Comparison of ENCODE assay signal across 8 cellular contexts in the genomic region with DNA sequence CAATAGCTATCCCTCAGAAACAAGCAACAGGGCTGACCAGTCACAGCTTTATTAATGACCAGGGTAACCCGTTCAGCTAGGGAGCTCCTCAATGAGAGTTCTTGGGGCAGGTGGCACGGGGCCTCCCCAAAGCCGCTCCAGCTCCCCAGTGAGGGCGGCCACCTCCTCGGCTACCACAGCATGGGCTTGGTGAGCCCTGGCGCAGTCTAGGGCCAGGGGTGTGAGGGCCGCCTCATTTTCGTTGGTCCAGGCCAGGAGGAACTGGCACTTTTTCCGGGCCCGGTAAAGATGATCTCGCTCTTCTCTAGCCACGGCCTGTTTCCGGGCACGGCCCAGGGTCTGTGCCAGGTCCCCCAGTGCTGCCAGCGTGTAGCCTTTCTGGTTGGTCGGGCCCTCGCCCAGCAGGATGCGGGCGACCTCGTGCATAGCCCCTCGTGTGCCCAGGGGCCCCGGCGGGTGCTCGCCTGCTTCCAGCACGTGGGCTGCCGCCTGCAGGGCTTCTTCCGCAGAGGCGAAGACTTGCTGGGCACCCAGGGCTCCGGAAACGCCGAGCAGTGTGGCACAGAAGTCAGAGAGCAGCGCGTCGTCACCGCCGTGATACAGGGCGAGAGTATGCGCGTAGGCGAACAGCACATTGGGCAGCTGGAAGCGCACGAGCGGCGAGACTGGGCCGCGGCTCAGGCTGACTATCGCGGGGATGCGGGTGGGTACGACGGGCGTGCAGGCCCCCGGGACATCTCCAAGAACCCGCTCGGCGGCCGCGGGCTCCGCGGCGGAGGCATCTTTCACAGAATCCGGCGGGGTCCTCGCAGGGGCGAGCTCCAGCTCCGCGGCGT. TPM values are rescaled to one million over a fixed set of nuclear protein-coding genes. Genes with fewer than 3 reads are reported as not detected.
DNase-seq lines count a peak whose midpoint lies in the region; ATAC-seq, FAIRE-seq and TF ChIP-seq lines count a peak whose summit lies in the region.

No MANE protein-coding gene starts in this region.

- no peak for TF ChIP-seq CTCF in glutamatergic neuron (IDR thresholded peaks at IDR 0.05; ENCODE audit: partially characterized antibody, unreplicated experiment)

- peak overlapping the region; percentile 68 for H3K9ac ChIP-seq in rectal smooth muscle tissue (ENCODE audit: low read length)

- H3K4me1 Mint-ChIP-seq in glutamatergic neuron (ENCODE audit: low read depth, unreplicated experiment), result peaks cover 12% of the 10 kb centered on the region

- peaks cover 25% of the 10 kb centered on the region for H3K27me3 Mint-ChIP-seq in glutamatergic neuron (ENCODE audit: unreplicated experiment)

- ATAC-seq in GM19324 (IDR thresholded peaks at IDR 0.05; ENCODE audit: low FRiP score, unreplicated experiment), result peak; percentile 3
- ATAC-seq in GM19455 (IDR thresholded peaks at IDR 0.05; ENCODE audit: unreplicated experiment), result no peak

- peak overlapping the region; percentile 82 for H3K27ac Mint-ChIP-seq in glutamatergic neuron (ENCODE audit: unreplicated experiment)

- H3K27ac ChIP-seq in rectal smooth muscle tissue (ENCODE audit: low read depth, low read length), result peak overlapping the region; percentile 84

- peaks cover 10% of the 10 kb centered on the region for H3K36me3 ChIP-seq in rectal smooth muscle tissue (ENCODE audit: control insufficient read depth, insufficient read depth, low read length)

- peak overlapping the region; percentile 91 for H3K4me3 ChIP-seq in rectal smooth muscle tissue (ENCODE audit: low read length)

- TF ChIP-seq POLR2A in GM12892 (IDR thresholded peaks at IDR 0.05; ENCODE audit: low read depth, low read length), result no peak

- H3K27me3 ChIP-seq in rectal smooth muscle tissue (ENCODE audit: control insufficient read depth, insufficient read depth, low read length), result no peaks in the 10 kb centered on the region

- FAIRE-seq in GM12892 (lab: Jason Lieb, UNC), result no peak

- H3K4me3 Mint-ChIP-seq in glutamatergic neuron (ENCODE audit: unreplicated experiment), result peak overlapping the region; percentile 88

- H3K4me1 ChIP-seq in rectal smooth muscle tissue (ENCODE audit: control insufficient read depth, insufficient read depth, low read length), result peaks cover 19% of the 10 kb centered on the region

- peaks cover 24% of the 10 kb centered on the region for H3K9me3 Mint-ChIP-seq in glutamatergic neuron (ENCODE audit: unreplicated experiment)

- no peaks in the 10 kb centered on the region for H3K36me3 Mint-ChIP-seq in glutamatergic neuron (ENCODE audit: unreplicated experiment)

- DNase-seq in NCI-H69 (lab: John Stamatoyannopoulos, UW), result peak; percentile 71
- peak; percentile 45 for DNase-seq in activated gamma-delta T cell (lab: John Stamatoyannopoulos, UW)
- DNase-seq in glutamatergic neuron, result peak; percentile 49
- no peak for DNase-seq in SIG-M5 (lab: John Stamatoyannopoulos, UW)
- DNase-seq in GM12892 (ENCODE audit: insufficient read length), result no peak

RNA-seq across cellular contexts. Expression of a gene that starts 0.9 kb away (rescaled TPM):
- total RNA-seq in glutamatergic neuron (ENCODE audit: unreplicated experiment), result 4.1 TPM
- polyA plus RNA-seq in GM12892 (2012; ENCODE audit: missing spikeins), result 0.53 TPM

RNA-seq across cellular contexts. Expression of a gene that starts 4.9 kb away (rescaled TPM):
- total RNA-seq in glutamatergic neuron (ENCODE audit: unreplicated experiment), result 241 TPM
- polyA plus RNA-seq in GM12892 (2012; ENCODE audit: missing spikeins), result 13.1 TPM

RNA-seq across cellular contexts. Expression of a gene that starts 5.3 kb away (rescaled TPM):
- total RNA-seq in glutamatergic neuron (ENCODE audit: unreplicated experiment), result 560 TPM
- 1,538 TPM for polyA plus RNA-seq in GM12892 (2012; ENCODE audit: missing spikeins)

RNA-seq across cellular contexts. Expression of a gene that starts 5.5 kb away (rescaled TPM):
- 32.9 TPM for total RNA-seq in glutamatergic neuron (ENCODE audit: unreplicated experiment)
- polyA plus RNA-seq in GM12892 (2012; ENCODE audit: missing spikeins), result 42.1 TPM

RNA-seq across cellular contexts. Expression of a gene that starts 17.7 kb away (rescaled TPM):
- 54.7 TPM for total RNA-seq in glutamatergic neuron (ENCODE audit: unreplicated experiment)
- 19.7 TPM for polyA plus RNA-seq in GM12892 (2012; ENCODE audit: missing spikeins)

Comparison
In these comparisons a context has a peak if more than half of its experiments do, and no peak if none do; other contexts are left out.
1. DNase-seq: peak in NCI-H69 (single experiment), activated gamma-delta T cell (single experiment) and glutamatergic neuron (single experiment); none in SIG-M5 (single experiment) and GM12892 (single experiment).